Comparison of ENCODE assay signal across 8 cellular contexts in the genomic region with DNA sequence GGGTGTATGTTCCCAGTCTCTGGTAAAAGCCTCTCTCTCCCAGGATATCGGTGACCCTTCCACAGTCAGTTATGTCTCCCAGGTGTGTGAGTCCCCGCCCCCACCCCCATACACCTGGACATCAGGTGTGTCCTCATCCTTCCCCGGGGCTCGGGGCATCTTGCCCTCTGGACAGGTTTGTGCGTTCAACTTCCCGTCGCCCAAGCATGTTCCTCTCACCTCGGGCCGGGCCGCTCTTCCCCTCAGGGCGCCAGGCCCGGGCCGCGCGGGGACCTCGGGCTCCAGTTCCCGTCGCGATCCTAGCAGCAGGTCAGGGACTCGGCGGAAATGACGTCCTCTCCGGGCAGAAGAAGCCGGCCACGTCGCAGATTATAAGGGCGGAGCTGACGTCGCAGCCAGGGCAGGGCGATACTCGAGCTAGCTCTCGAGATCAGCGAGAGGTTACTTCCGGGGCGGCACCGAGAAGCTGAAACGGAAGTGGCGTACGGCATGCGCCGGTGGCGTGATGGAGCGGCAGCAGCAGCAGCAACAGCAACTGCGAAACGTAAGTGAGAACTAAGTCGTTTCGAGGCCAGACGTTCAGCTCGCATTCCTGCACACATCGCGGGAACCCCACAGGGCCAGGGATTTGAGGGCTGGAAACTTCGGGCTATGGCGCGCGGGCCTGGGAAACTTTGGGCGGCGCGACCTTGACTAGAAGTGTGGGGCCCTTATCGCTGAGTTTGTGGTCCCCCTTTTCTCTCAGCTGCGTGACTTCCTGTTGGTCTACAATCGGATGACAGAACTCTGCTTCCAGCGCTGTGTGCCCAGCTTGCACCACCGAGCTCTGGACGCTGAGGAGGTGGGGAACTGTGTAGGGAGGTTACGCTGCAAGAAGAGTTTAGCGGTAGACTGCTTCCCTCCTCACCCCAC. TPM values are rescaled to one million over a fixed set of nuclear protein-coding genes. Genes with fewer than 3 reads are reported as not detected.
DNase-seq lines count a peak whose midpoint lies in the region; ATAC-seq and TF ChIP-seq lines count a peak whose summit lies in the region.

A gene with protein sequence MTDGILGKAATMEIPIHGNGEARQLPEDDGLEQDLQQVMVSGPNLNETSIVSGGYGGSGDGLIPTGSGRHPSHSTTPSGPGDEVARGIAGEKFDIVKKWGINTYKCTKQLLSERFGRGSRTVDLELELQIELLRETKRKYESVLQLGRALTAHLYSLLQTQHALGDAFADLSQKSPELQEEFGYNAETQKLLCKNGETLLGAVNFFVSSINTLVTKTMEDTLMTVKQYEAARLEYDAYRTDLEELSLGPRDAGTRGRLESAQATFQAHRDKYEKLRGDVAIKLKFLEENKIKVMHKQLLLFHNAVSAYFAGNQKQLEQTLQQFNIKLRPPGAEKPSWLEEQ (minus strand): TSS at position 320 of the 912 bp plus-strand sequence. CDS start 910 bp downstream, outside the sequence.
A gene with protein sequence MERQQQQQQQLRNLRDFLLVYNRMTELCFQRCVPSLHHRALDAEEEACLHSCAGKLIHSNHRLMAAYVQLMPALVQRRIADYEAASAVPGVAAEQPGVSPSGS (plus strand): TSS at position 490 of the 912 bp plus-strand sequence. CDS start 16 bp downstream, at position 506.

- H3K27me3 ChIP-seq in GM06990 (replicated peaks; ENCODE audit: control insufficient read depth, insufficient read depth, low read length) (no peaks in the 10 kb centered on the region), suprapubic skin (no peaks in the 10 kb centered on the region)

- peak; percentile 93 for DNase-seq in GM06990 (ENCODE audit: extremely low read depth, insufficient read length)
- peak; percentile 97 for DNase-seq in NCI-H1092 (lab: John Stamatoyannopoulos, UW)
- DNase-seq in globus pallidus (ENCODE audit: low spot score), result peak; percentile 99
- peak; percentile 58 to 100 (median 98) for DNase-seq in nucleus accumbens (lab: John Stamatoyannopoulos, UW)
- peak; percentile 99 for DNase-seq in suprapubic skin (ENCODE audit: low spot score in 2 of 2)

- H3K27me3 Mint-ChIP-seq in activated naive CD4-positive, alpha-beta T cell treated with anti-CD3 and anti-CD28 coated beads, Interleukin-2, amount 50 U/mL, for 24 hours, result no peaks in the 10 kb centered on the region

- ATAC-seq in HG02588 (IDR thresholded peaks at IDR 0.05; ENCODE audit: unreplicated experiment) (peak; percentile 99), SK-N-SH treated with all-trans-retinoic acid at 6 μM for 48 hours (peak; percentile 98)

- H3K27ac ChIP-seq in suprapubic skin, result peak within 1 kb of the TSS; percentile 92

- H3K4me1 Mint-ChIP-seq in activated naive CD4-positive, alpha-beta T cell treated with anti-CD3 and anti-CD28 coated beads, Interleukin-2, amount 50 U/mL, for 24 hours, result peaks cover 34% of the 10 kb centered on the region

- H3K9me3 Mint-ChIP-seq in activated naive CD4-positive, alpha-beta T cell treated with anti-CD3 and anti-CD28 coated beads, Interleukin-2, amount 50 U/mL, for 24 hours, result no peaks in the 10 kb centered on the region

- H3K4me1 ChIP-seq in suprapubic skin, result peaks cover 35% of the 10 kb centered on the region

- peaks cover 33% of the 10 kb centered on the region for H3K36me3 ChIP-seq in GM06990 (ENCODE audit: control insufficient read depth, insufficient read depth, low read length)
- H3K36me3 ChIP-seq in suprapubic skin, result peaks cover 69% of the 10 kb centered on the region

- peak within 1 kb of the TSS; percentile 87 for H3K4me3 ChIP-seq in GM06990 (replicated peaks; ENCODE audit: low read depth, low read length)
- H3K4me3 ChIP-seq in suprapubic skin, result peak within 1 kb of the TSS; percentile 87

- TF ChIP-seq POLR2A in suprapubic skin (IDR thresholded peaks at IDR 0.05), result peak; percentile 26 to 86

- no peak for TF ChIP-seq EP300 in suprapubic skin (IDR thresholded peaks at IDR 0.05)

- no peaks in the 10 kb centered on the region for H3K9me3 ChIP-seq in suprapubic skin

- TF ChIP-seq CTCF in GM06990 (IDR thresholded peaks at IDR 0.05; ENCODE audit: insufficient read depth, low read length, poor library complexity, severe bottlenecking), result no peak
- TF ChIP-seq CTCF in suprapubic skin (IDR thresholded peaks at IDR 0.05), result no peak

- peaks cover 13% of the 10 kb centered on the region for H3K36me3 Mint-ChIP-seq in activated naive CD4-positive, alpha-beta T cell treated with anti-CD3 and anti-CD28 coated beads, Interleukin-2, amount 50 U/mL, for 24 hours

- peak within 1 kb of the TSS; percentile 89 for H3K27ac Mint-ChIP-seq in activated naive CD4-positive, alpha-beta T cell treated with anti-CD3 and anti-CD28 coated beads, Interleukin-2, amount 50 U/mL, for 24 hours

- H3K4me3 Mint-ChIP-seq in activated naive CD4-positive, alpha-beta T cell treated with anti-CD3 and anti-CD28 coated beads, Interleukin-2, amount 50 U/mL, for 24 hours, result peak within 1 kb of the TSS; percentile 88

- whole genome bisulfite sequencing in suprapubic skin, result under 1% methylated on average over 21 of the region's 66 CpGs

TF ChIP-seq in SK-N-SH treated with all-trans-retinoic acid at 6 μM for 48 hours, 23 proteins besides CTCF, POLR2A, EP300 and RAD21:
- TF ChIP-seq ISL1 (CRISPR knock-in tag; IDR thresholded peaks at IDR 0.05) (no peak), TCF4 (CRISPR knock-in tag; IDR thresholded peaks at IDR 0.05; ENCODE audit: borderline replicate concordance) (no peak), ZC3H10 (CRISPR knock-in tag; IDR thresholded peaks at IDR 0.05) (no peak), PPARA (CRISPR knock-in tag; IDR thresholded peaks at IDR 0.05; ENCODE audit: borderline replicate concordance) (no peak)
- TF ChIP-seq, protein P1, sequence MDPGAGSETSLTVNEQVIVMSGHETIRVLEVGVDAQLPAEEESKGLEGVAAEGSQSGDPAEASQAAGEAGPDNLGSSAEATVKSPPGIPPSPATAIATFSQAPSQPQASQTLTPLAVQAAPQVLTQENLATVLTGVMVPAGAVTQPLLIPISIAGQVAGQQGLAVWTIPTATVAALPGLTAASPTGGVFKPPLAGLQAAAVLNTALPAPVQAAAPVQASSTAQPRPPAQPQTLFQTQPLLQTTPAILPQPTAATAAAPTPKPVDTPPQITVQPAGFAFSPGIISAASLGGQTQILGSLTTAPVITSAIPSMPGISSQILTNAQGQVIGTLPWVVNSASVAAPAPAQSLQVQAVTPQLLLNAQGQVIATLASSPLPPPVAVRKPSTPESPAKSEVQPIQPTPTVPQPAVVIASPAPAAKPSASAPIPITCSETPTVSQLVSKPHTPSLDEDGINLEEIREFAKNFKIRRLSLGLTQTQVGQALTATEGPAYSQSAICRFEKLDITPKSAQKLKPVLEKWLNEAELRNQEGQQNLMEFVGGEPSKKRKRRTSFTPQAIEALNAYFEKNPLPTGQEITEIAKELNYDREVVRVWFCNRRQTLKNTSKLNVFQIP (CRISPR knock-in tag; IDR thresholded peaks at IDR 0.05; ENCODE audit: borderline replicate concordance, low read depth), result no peak
- TF ChIP-seq, protein P2, sequence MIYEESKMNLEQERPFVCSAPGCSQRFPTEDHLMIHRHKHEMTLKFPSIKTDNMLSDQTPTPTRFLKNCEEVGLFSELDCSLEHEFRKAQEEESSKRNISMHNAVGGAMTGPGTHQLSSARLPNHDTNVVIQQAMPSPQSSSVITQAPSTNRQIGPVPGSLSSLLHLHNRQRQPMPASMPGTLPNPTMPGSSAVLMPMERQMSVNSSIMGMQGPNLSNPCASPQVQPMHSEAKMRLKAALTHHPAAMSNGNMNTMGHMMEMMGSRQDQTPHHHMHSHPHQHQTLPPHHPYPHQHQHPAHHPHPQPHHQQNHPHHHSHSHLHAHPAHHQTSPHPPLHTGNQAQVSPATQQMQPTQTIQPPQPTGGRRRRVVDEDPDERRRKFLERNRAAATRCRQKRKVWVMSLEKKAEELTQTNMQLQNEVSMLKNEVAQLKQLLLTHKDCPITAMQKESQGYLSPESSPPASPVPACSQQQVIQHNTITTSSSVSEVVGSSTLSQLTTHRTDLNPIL (CRISPR knock-in tag; IDR thresholded peaks at IDR 0.05; ENCODE audit: low read depth), result no peak
TF ChIP-seq in SK-N-SH treated with all-trans-retinoic acid at 6 μM for 48 hours: peak in this region for 0.

RNA-seq across cellular contexts. Expression of the first gene that starts in this region (rescaled TPM):
- 10 to 100 TPM; 66.3 to 87.5 (median 83.4) TPM for total RNA-seq in suprapubic skin

RNA-seq across cellular contexts. Expression of the second gene that starts in this region (rescaled TPM):
- 10 to 100 TPM; 23.0 to 54.6 (median 32.0) TPM for total RNA-seq in suprapubic skin

Comparison
In these comparisons a context has a peak if more than half of its experiments do, and no peak if none do; other contexts are left out.
1. Peak in every context shown above with its lines: DNase-seq, ATAC-seq, H3K4me3 ChIP-seq and H3K27ac ChIP-seq.